Comparison of ENCODE assay signal across 28 cellular contexts in genomic region chr12:13133886-13134285, GRCh38. TPM values are rescaled to one million over a fixed set of nuclear protein-coding genes. Genes with fewer than 3 reads are reported as not detected.
"Had no signal": no experiment of that assay in that cellular context is flagged by ENCODE, and none has a peak within 500 bp of the region (broad histone marks: within the 10 kb centered on the region; RNA-seq: fewer than 3 reads in every experiment).

No MANE protein-coding gene starts in this region.

- H3K4me3 ChIP-seq: adrenal gland had no signal

- H3K27ac ChIP-seq: adrenal gland, VCaP had no signal

- H3K4me1 Mint-ChIP-seq: activated CD4-positive, alpha-beta T cell treated with anti-CD3 and anti-CD28 coated beads for 36 hours; activated naive CD8-positive, alpha-beta T cell treated with anti-CD3 and anti-CD28 coated beads for 36 hours had no signal

- DNase-seq: activated CD4-positive, alpha-beta memory T cell treated with anti-CD3 and anti-CD28 coated beads, Interleukin-2, amount 10 ng/mL, durations not matched to agents 7 days and 5 days; activated CD4-positive, alpha-beta T cell treated with anti-CD3 and anti-CD28 coated beads for 36 hours; activated CD4-positive, alpha-beta T cell treated with anti-CD3 and anti-CD28 coated beads, Interleukin-2, amount 50 U/mL, for 1 hour; activated gamma-delta T cell treated with Interleukin-2 at 50 U/mL for 16 hours; activated naive CD4-positive, alpha-beta T cell treated with anti-CD3 and anti-CD28 coated beads, Interleukin-2, amount 10 ng/mL, durations not matched to agents 7 days and 5 days; activated naive CD8-positive, alpha-beta T cell treated with anti-CD3 and anti-CD28 coated beads for 36 hours; activated T-cell treated with anti-CD3 and anti-CD28 coated beads for 4 hours; activated T-cell treated with anti-CD3 and anti-CD28 coated beads, Interleukin-2, amount 50 U/mL, for 48 hours; adrenal gland; anterior cingulate cortex; caudate nucleus; Kasumi-1; KBM-7; NCI-H1048; NCI-H146; NCI-H187 treated with DMSO at 0.1 percent for 48 hours; NCI-H2081 treated with DMSO at 0.1 percent for 48 hours; NCI-H446; NCI-H524; PC-3; SHP77 treated with DMSO at 0.1 percent for 48 hours; T-cell; T-helper 2 cell; T1000 had no signal

- H3K4me3 Mint-ChIP-seq: activated CD4-positive, alpha-beta memory T cell treated with anti-CD3 and anti-CD28 coated beads, Interleukin-2, amount 10 ng/mL, durations not matched to agents 7 days and 5 days; activated CD4-positive, alpha-beta T cell treated with anti-CD3 and anti-CD28 coated beads for 36 hours; activated naive CD4-positive, alpha-beta T cell treated with anti-CD3 and anti-CD28 coated beads, Interleukin-2, amount 10 ng/mL, durations not matched to agents 7 days and 5 days; activated naive CD8-positive, alpha-beta T cell treated with anti-CD3 and anti-CD28 coated beads for 36 hours; T-cell had no signal

- H3K9me3 ChIP-seq: adrenal gland had no signal

- H3K36me3 Mint-ChIP-seq: activated naive CD4-positive, alpha-beta T cell treated with anti-CD3 and anti-CD28 coated beads, Interleukin-2, amount 10 ng/mL, durations not matched to agents 7 days and 5 days; activated naive CD8-positive, alpha-beta T cell treated with anti-CD3 and anti-CD28 coated beads for 36 hours; T-cell had no signal

- H3K36me3 ChIP-seq: adrenal gland had no signal

- H3K27me3 ChIP-seq: adrenal gland had no signal

- H3K27me3 Mint-ChIP-seq: activated naive CD8-positive, alpha-beta T cell treated with anti-CD3 and anti-CD28 coated beads for 36 hours had no signal

- H3K9me3 Mint-ChIP-seq: activated CD4-positive, alpha-beta memory T cell treated with anti-CD3 and anti-CD28 coated beads, Interleukin-2, amount 10 ng/mL, durations not matched to agents 7 days and 5 days; activated naive CD4-positive, alpha-beta T cell treated with anti-CD3 and anti-CD28 coated beads, Interleukin-2, amount 10 ng/mL, durations not matched to agents 7 days and 5 days; activated naive CD8-positive, alpha-beta T cell treated with anti-CD3 and anti-CD28 coated beads for 36 hours; activated T-helper 2 cell treated with anti-CD3 and anti-CD28 coated beads, Interferon-gamma antibody, Interleukin-2, Interleukin-4, amounts not matched to agents 10 μg/mL and 5 μg/mL and 100 μg/mL, durations not matched to agents 14 hours and 24 hours and 36 hours; T-cell had no signal

- ATAC-seq: activated CD4-positive, alpha-beta T cell treated with anti-CD3 and anti-CD28 coated beads for 36 hours; PC-3; T-cell had no signal

- H3K27ac Mint-ChIP-seq: activated CD4-positive, alpha-beta memory T cell treated with anti-CD3 and anti-CD28 coated beads, Interleukin-2, amount 10 ng/mL, durations not matched to agents 7 days and 5 days; activated CD4-positive, alpha-beta T cell treated with anti-CD3 and anti-CD28 coated beads for 36 hours; activated naive CD4-positive, alpha-beta T cell treated with anti-CD3 and anti-CD28 coated beads, Interleukin-2, amount 10 ng/mL, durations not matched to agents 7 days and 5 days; activated naive CD8-positive, alpha-beta T cell treated with anti-CD3 and anti-CD28 coated beads for 36 hours; activated T-helper 2 cell treated with anti-CD3 and anti-CD28 coated beads, Interferon-gamma antibody, Interleukin-2, Interleukin-4, amounts not matched to agents 10 μg/mL and 5 μg/mL and 100 μg/mL, durations not matched to agents 14 hours and 24 hours and 36 hours; T-cell had no signal

RNA-seq across cellular contexts. Expression of gene GSG1, which starts 30.4 kb away (rescaled TPM):
- total RNA-seq: activated CD4-positive, alpha-beta memory T cell treated with anti-CD3 and anti-CD28 coated beads, Interleukin-2, amount 10 ng/mL, durations not matched to agents 7 days and 5 days; activated CD4-positive, alpha-beta T cell treated with anti-CD3 and anti-CD28 coated beads for 36 hours; activated CD8-positive, alpha-beta memory T cell treated with anti-CD3 and anti-CD28 coated beads for 36 hours; activated naive CD8-positive, alpha-beta T cell treated with anti-CD3 and anti-CD28 coated beads for 36 hours; activated T-helper 2 cell treated with anti-CD3 and anti-CD28 coated beads, Interferon-gamma antibody, Interleukin-2, Interleukin-4, amounts not matched to agents 10 μg/mL and 5 μg/mL and 100 μg/mL, durations not matched to agents 14 hours and 24 hours and 36 hours; adrenal gland; SK-MEL-5; T-cell had no signal
- polyA plus RNA-seq: adrenal gland had no signal
